14 cellular contexts compared by ENCODE assay signal in the genomic region with DNA sequence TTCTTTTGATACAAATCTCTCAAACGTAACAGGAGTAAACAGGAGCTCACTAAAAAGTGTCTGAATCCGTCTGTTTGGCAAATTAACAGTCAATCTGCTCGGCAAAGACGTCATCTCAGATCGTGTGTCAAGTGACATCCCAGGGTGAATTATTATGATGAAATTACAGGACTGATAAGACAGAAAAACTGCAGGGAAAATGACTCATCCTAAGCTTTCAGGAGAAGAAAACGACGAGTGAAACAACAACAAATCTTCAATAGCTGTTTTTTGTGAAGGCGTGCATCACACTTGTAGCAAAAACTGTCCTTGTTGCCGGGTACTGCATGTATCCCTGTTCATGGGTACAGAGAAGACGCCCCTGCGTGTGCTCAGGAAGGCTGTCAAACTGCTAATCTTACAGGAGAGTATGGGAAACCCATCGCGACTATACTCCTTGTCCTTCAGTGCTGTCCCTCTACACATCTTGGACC. TPM values are rescaled to one million over a fixed set of nuclear protein-coding genes. Genes with fewer than 3 reads are reported as not detected.
DNase-seq lines count a peak whose midpoint lies in the region; ATAC-seq and TF ChIP-seq lines count a peak whose summit lies in the region.
"Had no signal": no experiment of that assay in that cellular context is flagged by ENCODE, and none has a peak within 500 bp of the region (broad histone marks: within the 10 kb centered on the region; RNA-seq: fewer than 3 reads in every experiment).

No MANE protein-coding gene starts in this region.

- TF ChIP-seq CTCF in brain (conservative IDR thresholded peaks at IDR 0.05) (no peak), PC-9 (conservative IDR thresholded peaks at IDR 0.05) (no peak)

- H3K9me3 ChIP-seq in PC-9 (ENCODE audit: insufficient read depth, low read depth), result no peaks in the 10 kb centered on the region
- H3K9me3 ChIP-seq: pancreas had no signal

- no peaks in the 10 kb centered on the region for H4K20me1 ChIP-seq in PC-9 (ENCODE audit: insufficient read depth)

- H3K27ac Mint-ChIP-seq in brain, result peak overlapping the region; percentile 12 to 92 (median 55)
- H3K27ac Mint-ChIP-seq: CD8-positive, alpha-beta T cell had no signal

- POLR2A ChIA-PET in PC-9 (lab: Charles Lee; ENCODE audit: unreplicated experiment), result no interaction called here

- no peaks in the 10 kb centered on the region for H3K79me2 ChIP-seq in PC-9 (ENCODE audit: low read depth)

- no peak overlapping the region for H3K4me2 ChIP-seq in PC-9

- in situ Hi-C loops in ACHN (cut with HindIII; ENCODE audit: low pct_ligation_motif_present, low pct_unique_long_range_greater_than_20kb, low sequenced_read_pairs), result no loop called here

- ATAC-seq in Right ventricle myocardium superior (ENCODE audit: poor library complexity), result peak; percentile 80
- ATAC-seq: CD8-positive, alpha-beta T cell had no signal

- H3K4me1 ChIP-seq in PC-9 (replicated peaks; ENCODE audit: insufficient read depth), result no peaks in the 10 kb centered on the region

- peaks cover 6% of the 10 kb centered on the region for H3K27me3 Mint-ChIP-seq in brain

- DNase-seq in HT1080 (ENCODE audit: low read depth) (peak; percentile 28), Right ventricle myocardium superior (no peak), stromal cell of bone marrow (ENCODE audit: low read depth) (peak; percentile 20), PC-9 (no peak), NCI-H748 (lab: John Stamatoyannopoulos, UW; ENCODE audit: unreplicated experiment) (no peak), ACHN (no peak)
- DNase-seq in NK-92 treated with Interleukin-12 subunit alpha and Interleukin-12 subunit beta, amount 100 ng/mL, for 24 hours (lab: John Stamatoyannopoulos, UW), result no peak
- DNase-seq: activated naive CD4-positive, alpha-beta T cell treated with anti-CD3 and anti-CD28 coated beads, Interleukin-2, amount 50 U/mL, for 16 hours; CD8-positive, alpha-beta T cell; NCI-H446; pancreas; stimulated activated CD4-positive, alpha-beta T cell treated with anti-CD3 and anti-CD28 coated beads, Interleukin-4, amount 100 ng/mL, for 4 hours; stimulated activated naive CD4-positive, alpha-beta T cell treated with Interleukin-2 at 50 U/mL for 16 hours had no signal

- H3F3A ChIP-seq in PC-9 (ENCODE audit: insufficient read depth, low read depth), result no peaks in the 10 kb centered on the region

- CTCF ChIA-PET in PC-9 (lab: Charles Lee), result no interaction called here

- peaks cover 70% of the 10 kb centered on the region for H3K4me1 Mint-ChIP-seq in brain

- H2AFZ ChIP-seq in PC-9, result no peak overlapping the region

- intact Hi-C loops in Right ventricle myocardium superior (cut with DNase I), result no loop called here
- intact Hi-C loops in PC-9 (cut with micrococcal nuclease; ENCODE audit: unreplicated experiment), result no loop called here

- H3K4me3 ChIP-seq in PC-9, result no peak overlapping the region
- H3K4me3 ChIP-seq: pancreas had no signal

- BruUV-seq in PC-9 (replicated peaks; lab: Mats Ljungman, UMichigan), result no TSS peak

- H3K9me3 Mint-ChIP-seq in brain, result no peaks in the 10 kb centered on the region
- H3K9me3 Mint-ChIP-seq: CD8-positive, alpha-beta T cell had no signal

- no peaks in the 10 kb centered on the region for H3K36me3 Mint-ChIP-seq in brain
- H3K36me3 Mint-ChIP-seq: CD8-positive, alpha-beta T cell had no signal

- no peak overlapping the region for H3K27ac ChIP-seq in PC-9
- H3K27ac ChIP-seq: pancreas had no signal

- no peaks in the 10 kb centered on the region for H3K36me3 ChIP-seq in PC-9 (ENCODE audit: low read depth)
- H3K36me3 ChIP-seq: pancreas had no signal

- peak overlapping the region in 1 of 5 experiments; percentile 57 for H3K4me3 Mint-ChIP-seq in brain
- H3K4me3 Mint-ChIP-seq: CD8-positive, alpha-beta T cell had no signal

- H3K9me2 ChIP-seq in PC-9 (ENCODE audit: insufficient read depth), result 0 out of 2 replicates have a peak, but pooled peaks cover 1% of the 10 kb centered on the region

- peaks cover 40% of the 10 kb centered on the region for H3K27me3 ChIP-seq in PC-9 (ENCODE audit: insufficient read depth, low read depth)
- H3K27me3 ChIP-seq: pancreas had no signal

RNA-seq across cellular contexts. Expression of gene EPB41L3, which starts 24.9 kb away (rescaled TPM):
- total RNA-seq in HT1080 (2014; rRNA removed; shearing (Covaris generic)), result 191 and 198 TPM in 2 replicates
- 197 and 235 TPM in 2 replicates for polyA plus RNA-seq in HT1080 (2015; cell fraction: cytosol; rRNA removed)
- polyA plus RNA-seq in HT1080 (2015; cell fraction: nucleus; rRNA removed), result 244 and 254 TPM in 2 replicates
- polyA plus RNA-seq in brain (ENCODE audit: insufficient read depth, low read depth, low replicate concordance), result 83.1 TPM
- total RNA-seq in Right ventricle myocardium superior (6.8 TPM), PC-9 (2021) (not detected in 2 replicates)

Comparison
In these comparisons a context has a peak if more than half of its experiments do, and no peak if none do; other contexts are left out.
1. DNase-seq: peak in HT1080 (single experiment) and stromal cell of bone marrow (single experiment); none in Right ventricle myocardium superior (single experiment), PC-9 (0 of 2), NK-92 treated with Interleukin-12 subunit alpha and Interleukin-12 subunit beta, amount 100 ng/mL, for 24 hours (single experiment), NCI-H748 (single experiment) and ACHN (single experiment).
2. RNA of gene EPB41L3, which starts 24.9 kb away (total RNA-seq): 191 to 198 TPM in HT1080; 6.8 TPM in Right ventricle myocardium superior (single experiment) and not detected in PC-9; every median in the first group is over 10 times any median in the second.